8 cellular contexts compared by ENCODE assay signal in the genomic region with DNA sequence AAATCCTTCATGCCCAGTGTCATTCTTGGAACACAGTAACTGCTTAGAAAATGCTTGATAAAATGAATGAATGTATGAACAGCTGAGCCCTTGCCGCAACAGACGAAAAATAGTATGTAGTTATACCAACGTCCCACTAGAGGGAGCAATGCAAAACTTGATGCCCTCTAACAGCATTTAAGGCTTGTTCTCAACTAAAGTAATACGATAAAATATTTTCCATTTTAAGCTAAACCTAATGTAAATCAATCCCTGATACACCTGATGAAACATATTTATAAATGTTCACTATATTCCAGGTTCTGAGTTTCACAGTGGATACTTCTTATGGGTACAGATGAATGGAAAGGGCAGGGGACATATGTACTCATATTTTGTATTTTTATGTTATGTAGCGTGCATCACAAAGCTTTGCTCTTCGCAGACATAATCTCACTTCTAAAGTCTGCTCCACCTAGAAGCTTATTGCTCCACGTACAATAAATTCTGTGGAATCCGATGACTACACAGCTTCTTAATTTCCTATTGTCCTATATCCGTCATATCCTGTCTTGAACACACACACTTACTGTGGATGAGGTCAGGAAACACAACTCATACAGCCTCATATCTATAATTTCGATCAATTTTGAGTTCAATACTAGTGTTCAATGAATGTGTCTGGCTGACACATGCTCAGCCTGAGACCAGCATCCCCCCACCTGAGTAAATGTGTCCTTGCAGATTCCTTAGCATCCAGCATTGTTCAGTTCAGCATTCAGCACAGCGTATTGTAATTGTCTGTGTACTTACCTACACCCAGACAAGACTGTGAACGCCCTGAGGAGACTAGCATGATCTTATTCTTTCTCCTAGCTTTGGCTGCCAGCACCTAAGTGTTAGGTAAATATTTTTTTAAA.
DNase-seq lines count a peak whose midpoint lies in the region; ATAC-seq lines count a peak whose summit lies in the region.

No MANE protein-coding gene starts in this region.

- H3K27ac Mint-ChIP-seq in T-helper 2 cell treated with Interferon-gamma antibody and Interleukin-4, amounts not matched to agents 5 μg/mL and 100 μg/mL, for 36 hours: no peak overlapping the region

- DNase-seq in DMS 273 treated with DMSO at 0.1 percent for 48 hours (lab: John Stamatoyannopoulos, UW) (peak; percentile 20), NCI-H1092 treated with DMSO at 0.1 percent for 48 hours (lab: John Stamatoyannopoulos, UW) (peak; percentile 62), fibroblast of peridontal ligament (ENCODE audit: extremely low read depth) (peak; percentile 85), pons (ENCODE audit: low spot score) (peak; percentile 67)
- DNase-seq in T-helper 2 cell treated with Interferon-gamma antibody and Interleukin-4, amounts not matched to agents 5 μg/mL and 100 μg/mL, for 36 hours (ENCODE audit: low spot score): no peak

- peaks cover 2% of the 10 kb centered on the region for H3K36me3 Mint-ChIP-seq in T-helper 2 cell treated with Interferon-gamma antibody and Interleukin-4, amounts not matched to agents 5 μg/mL and 100 μg/mL, for 36 hours (ENCODE audit: low read depth)

- ATAC-seq in GM19467 (IDR thresholded peaks at IDR 0.05; ENCODE audit: unreplicated experiment) (peak; percentile 36), HG03378 (IDR thresholded peaks at IDR 0.05; ENCODE audit: unreplicated experiment) (no peak), GM18519 (IDR thresholded peaks at IDR 0.05; ENCODE audit: low FRiP score, unreplicated experiment) (no peak)

- H3K9me3 Mint-ChIP-seq in T-helper 2 cell treated with Interferon-gamma antibody and Interleukin-4, amounts not matched to agents 5 μg/mL and 100 μg/mL, for 36 hours: no peaks in the 10 kb centered on the region

- peak overlapping the region; percentile 20 for H3K4me3 Mint-ChIP-seq in T-helper 2 cell treated with Interferon-gamma antibody and Interleukin-4, amounts not matched to agents 5 μg/mL and 100 μg/mL, for 36 hours

- peaks cover 16% of the 10 kb centered on the region for H3K4me1 Mint-ChIP-seq in T-helper 2 cell treated with Interferon-gamma antibody and Interleukin-4, amounts not matched to agents 5 μg/mL and 100 μg/mL, for 36 hours (ENCODE audit: low read depth)

- H3K27me3 Mint-ChIP-seq in T-helper 2 cell treated with Interferon-gamma antibody and Interleukin-4, amounts not matched to agents 5 μg/mL and 100 μg/mL, for 36 hours (ENCODE audit: low read depth): peaks cover 30% of the 10 kb centered on the region
